ENCODE assay signal across 16 cellular contexts in the genomic region with DNA sequence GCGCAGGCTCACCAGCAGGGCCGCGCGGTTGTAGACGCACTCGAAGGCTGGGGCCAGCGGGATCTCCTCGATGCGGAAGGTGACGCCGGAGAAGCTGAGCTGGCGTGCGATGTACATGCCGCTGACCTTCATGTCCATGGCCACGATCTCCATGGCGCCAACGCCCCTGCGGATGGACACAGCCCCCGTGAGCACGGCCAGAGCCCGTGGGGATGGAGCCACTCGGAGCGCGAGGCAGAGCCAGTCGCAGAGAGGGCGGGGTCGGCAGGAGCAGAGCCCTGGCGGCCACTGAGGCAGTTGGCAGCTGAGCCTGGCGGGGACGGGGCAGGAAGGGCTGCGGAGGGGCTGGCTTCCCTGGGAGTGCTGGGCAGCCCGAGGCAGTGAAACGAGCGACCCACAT. TPM values are rescaled to one million over a fixed set of nuclear protein-coding genes. Genes with fewer than 3 reads are reported as not detected.
DNase-seq lines count a peak whose midpoint lies in the region; ATAC-seq and TF ChIP-seq lines count a peak whose summit lies in the region.
"Had no signal": no experiment of that assay in that cellular context is flagged by ENCODE, and none has a peak within 500 bp of the region (broad histone marks: within the 10 kb centered on the region; RNA-seq: fewer than 3 reads in every experiment).

No MANE protein-coding gene starts in this region.

- no peak overlapping the region for H3K27ac ChIP-seq in RWPE2 (ENCODE audit: poor library complexity, severe bottlenecking)
- H3K27ac ChIP-seq in neuronal stem cell (replicated peaks; ENCODE audit: low read length): no peak overlapping the region
- H3K27ac ChIP-seq: 22Rv1, BLaER1 had no signal

- DNase-seq in activated CD8-positive, alpha-beta memory T cell treated with anti-CD3 and anti-CD28 coated beads, Interleukin-2, amount 50 U/mL, for 4 hours: peak; percentile 14
- no peak for DNase-seq in activated CD8-positive, alpha-beta memory T cell treated with anti-CD3 and anti-CD28 coated beads, Interleukin-2, amount 10 ng/mL, durations not matched to agents 7 days and 5 days
- peak; percentile 16 for DNase-seq in BE2C
- peak; percentile 60 for DNase-seq in RWPE2 (ENCODE audit: low spot score)
- DNase-seq in neuronal stem cell (ENCODE audit: low spot score): no peak
- no peak for DNase-seq in type B pancreatic cell (ENCODE audit: extremely low spot score, unreplicated experiment)
- DNase-seq in MV-4-11 (lab: John Stamatoyannopoulos, UW): no peak
- DNase-seq: CD4-positive, CD25-positive, alpha-beta regulatory T cell; DMS53; GF-D8; H7; KBM-7 had no signal

- no peak overlapping the region for H4K91ac ChIP-seq in neuronal stem cell (ENCODE audit: low read depth, low read length, poor library complexity)

- H2BK120ac ChIP-seq in neuronal stem cell (ENCODE audit: low read depth, low read length): no peak overlapping the region

- no peak overlapping the region for H2AFZ ChIP-seq in neuronal stem cell (ENCODE audit: low read length)
- H2AFZ ChIP-seq: GM23338 had no signal

- no peaks in the 10 kb centered on the region for H3K9me3 ChIP-seq in BE2C
- H3K9me3 ChIP-seq in RWPE2 (ENCODE audit: severe bottlenecking): no peaks in the 10 kb centered on the region
- H3K9me3 ChIP-seq in neuronal stem cell (replicated peaks in 1 of 2; ENCODE audit: control insufficient read depth in 2 of 2, insufficient read depth in 1 of 2, low read depth in 1 of 2, low read length in 2 of 2): no peaks in the 10 kb centered on the region
- H3K9me3 ChIP-seq: BLaER1 had no signal

- H3K27ac Mint-ChIP-seq in activated CD8-positive, alpha-beta memory T cell treated with anti-CD3 and anti-CD28 coated beads, Interleukin-2, amount 10 ng/mL, durations not matched to agents 7 days and 5 days: no peak overlapping the region
- H3K27ac Mint-ChIP-seq in type B pancreatic cell: no peak overlapping the region
- H3K27ac Mint-ChIP-seq: CD4-positive, CD25-positive, alpha-beta regulatory T cell; GM23338 had no signal

- H3K9me3 Mint-ChIP-seq in activated CD8-positive, alpha-beta memory T cell treated with anti-CD3 and anti-CD28 coated beads, Interleukin-2, amount 10 ng/mL, durations not matched to agents 7 days and 5 days (ENCODE audit: low read depth): no peaks in the 10 kb centered on the region
- H3K9me3 Mint-ChIP-seq in type B pancreatic cell: no peaks in the 10 kb centered on the region
- H3K9me3 Mint-ChIP-seq: CD4-positive, CD25-positive, alpha-beta regulatory T cell; GM23338 had no signal

- H3K27me3 ChIP-seq in BE2C (no peaks in the 10 kb centered on the region), RWPE2 (ENCODE audit: insufficient read depth, poor library complexity, severe bottlenecking) (no peaks in the 10 kb centered on the region), neuronal stem cell (ENCODE audit: control insufficient read depth in 3 of 3, insufficient read depth in 3 of 3, low read depth in 1 of 3, low read length in 3 of 3) (no peaks in the 10 kb centered on the region)
- H3K27me3 ChIP-seq: BLaER1 had no signal

- no peak overlapping the region for H3K4ac ChIP-seq in neuronal stem cell (ENCODE audit: low read length)

- H2BK12ac ChIP-seq in neuronal stem cell (ENCODE audit: low read length): no peak overlapping the region

- no peak for TF ChIP-seq CTCF in BE2C (IDR thresholded peaks at IDR 0.05; ENCODE audit: low read depth, low read length)
- TF ChIP-seq CTCF in RWPE2 (IDR thresholded peaks at IDR 0.05; ENCODE audit: poor library complexity, severe bottlenecking): no peak
- TF ChIP-seq CTCF in type B pancreatic cell (conservative IDR thresholded peaks at IDR 0.05): no peak

- no peak overlapping the region for H2AK5ac ChIP-seq in neuronal stem cell (ENCODE audit: low read depth, low read length)

- no peak overlapping the region for H2BK15ac ChIP-seq in neuronal stem cell (ENCODE audit: low read length)

- peaks cover 4% of the 10 kb centered on the region for H3K79me1 ChIP-seq in neuronal stem cell (ENCODE audit: low read depth, low read length)

- H3K14ac ChIP-seq in neuronal stem cell (ENCODE audit: low read length): no peak overlapping the region

- WGBS in neuronal stem cell (ENCODE audit: extremely low coverage in 2 of 2, insufficient read length in 2 of 2, insufficient replicate concordance in 1 of 2), 2 donors: no CpG with 5 or more reads among the region's 34 CpGs

- H3K4me1 ChIP-seq in BE2C (no peaks in the 10 kb centered on the region), RWPE2 (ENCODE audit: insufficient read depth, poor library complexity, severe bottlenecking) (no peaks in the 10 kb centered on the region), neuronal stem cell (ENCODE audit: control insufficient read depth in 2 of 2, insufficient read depth in 1 of 2, low read depth in 1 of 2, low read length in 2 of 2) (no peaks in the 10 kb centered on the region)
- H3K4me1 ChIP-seq: BLaER1 had no signal

- H3K4me2 ChIP-seq in neuronal stem cell (ENCODE audit: insufficient read depth, low read length, poor library complexity, severe bottlenecking): no peak overlapping the region
- H3K4me2 ChIP-seq: BLaER1, GM23338 had no signal

- H3K4me3 Mint-ChIP-seq in activated CD8-positive, alpha-beta memory T cell treated with anti-CD3 and anti-CD28 coated beads, Interleukin-2, amount 10 ng/mL, durations not matched to agents 7 days and 5 days: no peak overlapping the region
- no peak overlapping the region for H3K4me3 Mint-ChIP-seq in type B pancreatic cell
- H3K4me3 Mint-ChIP-seq: CD4-positive, CD25-positive, alpha-beta regulatory T cell; GM23338 had no signal

- H2BK5ac ChIP-seq in neuronal stem cell (ENCODE audit: low read length): peak overlapping the region; percentile 5

- no peaks in the 10 kb centered on the region for H3K27me3 Mint-ChIP-seq in activated CD8-positive, alpha-beta memory T cell treated with anti-CD3 and anti-CD28 coated beads, Interleukin-2, amount 10 ng/mL, durations not matched to agents 7 days and 5 days
- no peaks in the 10 kb centered on the region for H3K27me3 Mint-ChIP-seq in type B pancreatic cell
- H3K27me3 Mint-ChIP-seq: CD4-positive, CD25-positive, alpha-beta regulatory T cell had no signal

- no peaks in the 10 kb centered on the region for H3K4me1 Mint-ChIP-seq in activated CD8-positive, alpha-beta memory T cell treated with anti-CD3 and anti-CD28 coated beads, Interleukin-2, amount 10 ng/mL, durations not matched to agents 7 days and 5 days
- no peaks in the 10 kb centered on the region for H3K4me1 Mint-ChIP-seq in type B pancreatic cell (ENCODE audit: unreplicated experiment)
- H3K4me1 Mint-ChIP-seq: CD4-positive, CD25-positive, alpha-beta regulatory T cell had no signal

- peak overlapping the region; percentile 21 for H3K9ac ChIP-seq in neuronal stem cell (ENCODE audit: low read depth, low read length, poor library complexity)
- H3K9ac ChIP-seq: BLaER1 had no signal

- peak overlapping the region; percentile 85 for H3K23ac ChIP-seq in neuronal stem cell (ENCODE audit: low read depth, low read length, poor library complexity)

- H3K4me3 ChIP-seq in BE2C (ENCODE audit: low read depth, low read length) (no peak overlapping the region), RWPE2 (ENCODE audit: severe bottlenecking) (no peak overlapping the region), neuronal stem cell (ENCODE audit: low read length in 2 of 2) (no peak overlapping the region)
- H3K4me3 ChIP-seq: BLaER1, GM23338 had no signal

- no peak for ATAC-seq in activated CD8-positive, alpha-beta memory T cell treated with anti-CD3 and anti-CD28 coated beads, Interleukin-2, amount 10 ng/mL, durations not matched to agents 7 days and 5 days
- no peak for ATAC-seq in RWPE2 (ENCODE audit: low read depth)
- ATAC-seq in HG03442 (IDR thresholded peaks at IDR 0.05; ENCODE audit: unreplicated experiment): no peak
- ATAC-seq: GM23338 had no signal

- CTCF ChIA-PET in activated CD8-positive, alpha-beta memory T cell treated with anti-CD3 and anti-CD28 coated beads, Interleukin-2, amount 10 ng/mL, durations not matched to agents 7 days and 5 days (lab: Charles Lee): no interaction called here

- H3K36me3 ChIP-seq in BE2C: peaks cover 47% of the 10 kb centered on the region
- peaks cover 91% of the 10 kb centered on the region for H3K36me3 ChIP-seq in RWPE2 (ENCODE audit: low read depth)
- H3K36me3 ChIP-seq in neuronal stem cell (replicated peaks in 1 of 2; ENCODE audit: control insufficient read depth in 2 of 2, insufficient read depth in 2 of 2, low read length in 2 of 2): peaks cover 21 to 83% of the 10 kb centered on the region in 2 donors

- no peak overlapping the region for H4K8ac ChIP-seq in neuronal stem cell (ENCODE audit: low read depth, low read length)

- H3K18ac ChIP-seq in neuronal stem cell (ENCODE audit: low read length): peak overlapping the region; percentile 64

- H3K36me3 Mint-ChIP-seq in activated CD8-positive, alpha-beta memory T cell treated with anti-CD3 and anti-CD28 coated beads, Interleukin-2, amount 10 ng/mL, durations not matched to agents 7 days and 5 days: peaks cover 27% of the 10 kb centered on the region
- peaks cover 4% of the 10 kb centered on the region for H3K36me3 Mint-ChIP-seq in type B pancreatic cell

RNA-seq across cellular contexts. Expression of gene GPX4, which starts 15.2 kb away (rescaled TPM):
- 100 to 1,000 TPM; 143 to 217 TPM for total RNA-seq in activated CD8-positive, alpha-beta memory T cell treated with anti-CD3 and anti-CD28 coated beads, Interleukin-2, amount 10 ng/mL, durations not matched to agents 7 days and 5 days
- polyA plus RNA-seq in BE2C (2012; ENCODE audit: insufficient read depth, insufficient read length, low read depth): 790 TPM
- 755 TPM for polyA plus RNA-seq in neuronal stem cell (2013, experiment 1 of 2)
- 706 TPM for polyA plus RNA-seq in neuronal stem cell (2013, experiment 2 of 2)
- 174 and 204 TPM in 2 replicates for total RNA-seq in type B pancreatic cell (ENCODE audit: low replicate concordance)

RNA-seq across cellular contexts. Expression of gene POLR2E, which starts 23.8 kb away (rescaled TPM):
- 100 to 1,000 TPM; 173 to 206 TPM for total RNA-seq in activated CD8-positive, alpha-beta memory T cell treated with anti-CD3 and anti-CD28 coated beads, Interleukin-2, amount 10 ng/mL, durations not matched to agents 7 days and 5 days
- polyA plus RNA-seq in BE2C (2012; ENCODE audit: insufficient read depth, insufficient read length, low read depth): 824 TPM
- polyA plus RNA-seq in neuronal stem cell (2013, experiment 1 of 2): 201 TPM
- 197 TPM for polyA plus RNA-seq in neuronal stem cell (2013, experiment 2 of 2)
- total RNA-seq in type B pancreatic cell (ENCODE audit: low replicate concordance): 171 and 181 TPM in 2 replicates

RNA-seq across cellular contexts. Expression of gene ARHGAP45, which starts 52.0 kb away (rescaled TPM):
- 100 to 1,000 TPM; 361 to 481 TPM for total RNA-seq in activated CD8-positive, alpha-beta memory T cell treated with anti-CD3 and anti-CD28 coated beads, Interleukin-2, amount 10 ng/mL, durations not matched to agents 7 days and 5 days
- 31.2 TPM for polyA plus RNA-seq in BE2C (2012; ENCODE audit: insufficient read depth, insufficient read length, low read depth)
- 6.9 TPM for polyA plus RNA-seq in neuronal stem cell (2013, experiment 1 of 2)
- 7.4 TPM for polyA plus RNA-seq in neuronal stem cell (2013, experiment 2 of 2)
- 2.6 and 4.5 TPM in 2 replicates for total RNA-seq in type B pancreatic cell (ENCODE audit: low replicate concordance)

RNA-seq across cellular contexts. Expression of gene SBNO2, which starts 55.1 kb away (rescaled TPM):
- 10 to 100 TPM; 50.6 to 74.7 TPM for total RNA-seq in activated CD8-positive, alpha-beta memory T cell treated with anti-CD3 and anti-CD28 coated beads, Interleukin-2, amount 10 ng/mL, durations not matched to agents 7 days and 5 days
- 74.4 TPM for polyA plus RNA-seq in BE2C (2012; ENCODE audit: insufficient read depth, insufficient read length, low read depth)
- polyA plus RNA-seq in neuronal stem cell (2013, experiment 1 of 2): 13.3 TPM
- 13.9 TPM for polyA plus RNA-seq in neuronal stem cell (2013, experiment 2 of 2)
- 45.5 and 60.7 TPM in 2 replicates for total RNA-seq in type B pancreatic cell (ENCODE audit: low replicate concordance)

Comparison
In these comparisons a context has a peak if more than half of its experiments do, and no peak if none do; other contexts are left out.
1. DNase-seq: peak in activated CD8-positive, alpha-beta memory T cell treated with anti-CD3 and anti-CD28 coated beads, Interleukin-2, amount 50 U/mL, for 4 hours (single experiment), BE2C (single experiment) and RWPE2 (single experiment); none in activated CD8-positive, alpha-beta memory T cell treated with anti-CD3 and anti-CD28 coated beads, Interleukin-2, amount 10 ng/mL, durations not matched to agents 7 days and 5 days (single experiment), neuronal stem cell (single experiment), type B pancreatic cell (single experiment) and MV-4-11 (single experiment).
2. RNA of gene ARHGAP45, which starts 52.0 kb away (total RNA-seq): 361 to 481 TPM in activated CD8-positive, alpha-beta memory T cell treated with anti-CD3 and anti-CD28 coated beads, Interleukin-2, amount 10 ng/mL, durations not matched to agents 7 days and 5 days; 2.6 to 4.5 TPM in type B pancreatic cell; every median in the first group is over 10 times any median in the second.